8 cellular contexts compared by ENCODE assay signal in the genomic region with DNA sequence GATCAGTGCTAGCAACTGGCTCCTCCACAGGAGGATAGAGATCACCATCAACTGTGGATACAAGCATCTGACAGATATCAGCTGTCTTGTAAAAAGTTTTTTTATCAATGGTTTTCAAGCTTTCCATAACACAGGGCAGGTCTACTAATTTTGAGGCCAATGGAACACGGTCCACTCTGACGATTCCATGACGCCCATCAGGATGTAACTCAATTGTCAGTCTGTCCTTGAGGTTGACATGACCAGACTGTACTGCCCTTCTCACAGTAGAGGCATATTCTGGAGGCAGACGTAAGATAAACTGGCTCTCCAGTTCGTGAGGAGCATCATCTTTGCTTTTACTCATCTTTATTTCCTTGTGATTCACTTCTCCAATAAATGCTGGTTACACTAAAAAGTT. TPM values are rescaled to one million over a fixed set of nuclear protein-coding genes. Genes with fewer than 3 reads are reported as not detected.
A peak's percentile ranks its signal among the peaks of the same experiment; 100 is the strongest.
DNase-seq lines count a peak whose midpoint lies in the region; ATAC-seq, FAIRE-seq and TF ChIP-seq lines count a peak whose summit lies in the region.

No MANE protein-coding gene starts in this region.

- H3K27ac ChIP-seq in Panc1 (ENCODE audit: low read length) (peak overlapping the region; percentile 96), pancreas (peak overlapping the region in 2 of 4 donors; percentile 85 to 91)

- 70 to 73% methylated on average over 5 of the region's 5 CpGs for WGBS in pancreas, 2 donors

- H3K4me1 ChIP-seq in Caco-2 (peaks cover 5% of the 10 kb centered on the region; the same call in 1 of the 2 replicates), Panc1 (ENCODE audit: control insufficient read depth, insufficient read depth, low read length) (no peaks in the 10 kb centered on the region), pancreas (no peaks in the 10 kb centered on the region)

- H3K36me3 ChIP-seq in Caco-2 (ENCODE audit: control insufficient read depth, insufficient read depth, low read length) (peaks cover 6% of the 10 kb centered on the region; the same call in 1 of the 2 replicates), Panc1 (ENCODE audit: control insufficient read depth, insufficient read depth, low read length) (peaks cover 2% of the 10 kb centered on the region), pancreas (peaks cover 0 to 16% (median 0%) of the 10 kb centered on the region in 3 donors)

- no peaks in the 10 kb centered on the region for H3K27me3 ChIP-seq in Caco-2 (replicated peaks; ENCODE audit: control insufficient read depth, insufficient read depth, low read length)
- no peaks in the 10 kb centered on the region for H3K27me3 ChIP-seq in Panc1 (ENCODE audit: control insufficient read depth, insufficient read depth, low read length)
- H3K27me3 ChIP-seq in pancreas: no peaks in the 10 kb centered on the region

- ATAC-seq in Panc1 (no peak), pancreas (no peak), GM21786 (IDR thresholded peaks at IDR 0.05; ENCODE audit: unreplicated experiment) (no peak), GM19351 (IDR thresholded peaks at IDR 0.05; ENCODE audit: unreplicated experiment) (no peak)

- peak overlapping the region; percentile 95 for H3K4me3 ChIP-seq in Caco-2 (ENCODE audit: low read depth, low read length)
- peak overlapping the region; percentile 82 to 91 for H3K4me3 ChIP-seq in Panc1 (ENCODE audit: low read depth in 2 of 2, low read length in 2 of 2)
- peak overlapping the region; percentile 86 for H3K4me3 ChIP-seq in epithelial cell of esophagus (ENCODE audit: low read length)
- peak overlapping the region; percentile 63 to 74 (median 71) for H3K4me3 ChIP-seq in pancreas

- peaks cover 6% of the 10 kb centered on the region for H3K4me1 Mint-ChIP-seq in Caco-2 (ENCODE audit: low read depth, unreplicated experiment)

- peaks cover 61% of the 10 kb centered on the region for H3K36me3 Mint-ChIP-seq in Caco-2 (ENCODE audit: insufficient read depth, unreplicated experiment)

- H3K9me3 Mint-ChIP-seq in Caco-2 (ENCODE audit: unreplicated experiment): peaks cover 35% of the 10 kb centered on the region

- no peak for DNase-seq in Caco-2
- DNase-seq in Panc1 (ENCODE audit: low read depth, low spot score): no peak
- no peak for DNase-seq in epithelial cell of esophagus (ENCODE audit: low read depth)
- DNase-seq in pancreas: no peak
- DNase-seq in urothelium cell line (ENCODE audit: low spot score): no peak
- DNase-seq in AG08396 (ENCODE audit: low spot score): no peak

- in situ Hi-C loops in Panc1 (cut with HindIII; ENCODE audit: low pct_unique_long_range_greater_than_20kb, low sequenced_read_pairs): no loop called here

- POLR2A ChIA-PET in Caco-2 (lab: Charles Lee): interaction anchor here (0.6 to 1.7 kb wide), 6 partner anchors 11 to 299 kb away, joined by 3 to 9 read pairs (median 4); a partner anchor contains a TSS
- POLR2A ChIA-PET in Panc1 (lab: Charles Lee): interaction anchor here (1.4 kb wide), 1 partner anchor 11 kb away, joined by 4 read pairs; a partner anchor contains a TSS

- no peaks in the 10 kb centered on the region for H3K27me3 Mint-ChIP-seq in Caco-2 (ENCODE audit: insufficient read depth, unreplicated experiment)

- H3K9me3 ChIP-seq in Caco-2: peaks cover 22% of the 10 kb centered on the region
- peaks cover 53% of the 10 kb centered on the region for H3K9me3 ChIP-seq in Panc1 (ENCODE audit: control insufficient read depth, insufficient read depth, low read depth, low read length)
- peaks cover 0 to 34% (median 10%) of the 10 kb centered on the region in 4 donors for H3K9me3 ChIP-seq in pancreas

- CTCF ChIA-PET in Caco-2 (lab: Charles Lee): interaction anchor here (0.9 to 1.6 kb wide), 6 partner anchors 50 to 272 kb away, joined by 3 to 13 read pairs (median 4); a partner anchor contains a TSS
- CTCF ChIA-PET in Panc1 (lab: Charles Lee): interaction anchor here (0.8 to 1.4 kb wide), 3 partner anchors 11 to 93 kb away, joined by 3 to 7 read pairs (median 4); a partner anchor contains a TSS

- H3K4me3 Mint-ChIP-seq in Caco-2 (ENCODE audit: unreplicated experiment): peak overlapping the region; percentile 96

- intact Hi-C loops in Caco-2 (cut with micrococcal nuclease; ENCODE audit: unreplicated experiment): loop anchor here (1.0 to 5.0 kb wide), 2 partner anchors 93 to 205 kb away; a partner anchor contains a TSS
- intact Hi-C loops in Panc1 (cut with micrococcal nuclease; ENCODE audit: unreplicated experiment): loop anchor here (10.0 kb wide), 1 partner anchor 55 kb away; no protein-coding TSS in a partner anchor
- intact Hi-C loops in pancreas (cut with DNase I): no loop called here

- no TSS peak for BruUV-seq in Caco-2 (replicated peaks; lab: Mats Ljungman, UMichigan)
- no TSS peak for BruUV-seq in Panc1 (replicated peaks; lab: Mats Ljungman, UMichigan)

- peak overlapping the region; percentile 100 for H3K27ac Mint-ChIP-seq in Caco-2 (ENCODE audit: unreplicated experiment)

- FAIRE-seq in pancreas (lab: Jason Lieb, UNC): no peak
- no peak for FAIRE-seq in urothelium cell line (lab: Jason Lieb, UNC)

- no peak for TF ChIP-seq CTCF in Caco-2 (IDR thresholded peaks at IDR 0.05; ENCODE audit: insufficient read depth in 1 of 2, low read depth in 1 of 2, low read length in 1 of 2, severe bottlenecking in 1 of 2, unreplicated experiment in 1 of 2)
- no peak for TF ChIP-seq CTCF in Panc1 (IDR thresholded peaks at IDR 0.05)
- no peak for TF ChIP-seq CTCF in epithelial cell of esophagus (IDR thresholded peaks at IDR 0.05; ENCODE audit: insufficient read depth, low read depth, low read length, missing control alignments)
- TF ChIP-seq CTCF in pancreas (IDR thresholded peaks at IDR 0.05): no peak

RNA-seq across cellular contexts. Expression of a gene that starts 0.9 kb away (rescaled TPM):
- total RNA-seq in Caco-2 (2022) (77.2 and 78.7 TPM in 2 replicates), Panc1 (2021; ENCODE audit: unreplicated experiment) (71.0 TPM), pancreas (10 to 100 TPM; 17.7 to 40.2 (median 22.7) TPM)
- 70.7 TPM for polyA plus RNA-seq in Panc1 (2012; ENCODE audit: insufficient read length)
- 10 to 100 TPM; 16.6 to 47.4 TPM for polyA plus RNA-seq in pancreas

RNA-seq across cellular contexts. Expression of a gene that starts 10.6 kb away (rescaled TPM):
- 0.64 and 1.1 TPM in 2 replicates for total RNA-seq in Caco-2 (2022)
- 0.92 TPM for total RNA-seq in Panc1 (2021; ENCODE audit: unreplicated experiment)
- 0.99 TPM for polyA plus RNA-seq in Panc1 (2012; ENCODE audit: insufficient read length)
- total RNA-seq in pancreas: under 1 TPM; 0.22 to 0.67 (median 0.40) TPM
- under 1 TPM; 0.19 to 0.33 TPM for polyA plus RNA-seq in pancreas

RNA-seq across cellular contexts. Expression of a gene that starts 15.8 kb away (rescaled TPM):
- total RNA-seq in Caco-2 (2022): 0.64 and 0.67 TPM in 2 replicates
- 0.28 TPM for total RNA-seq in Panc1 (2021; ENCODE audit: unreplicated experiment)
- polyA plus RNA-seq in Panc1 (2012; ENCODE audit: insufficient read length): not detected
- under 1 TPM in 5 of 6 donors, not detected in 1; 0.14 to 0.69 (median 0.19) TPM for total RNA-seq in pancreas
- polyA plus RNA-seq in pancreas: under 1 TPM in 1 of 2 donors, not detected in 1; 0.30 TPM

RNA-seq across cellular contexts. Expression of a gene that starts 18.9 kb away (rescaled TPM):
- total RNA-seq in Caco-2 (2022) (0.20 and 0.23 TPM in 2 replicates), Panc1 (2021; ENCODE audit: unreplicated experiment) (0.05 TPM), pancreas (1 to 10 TPM in 5 of 6 donors, under 1 TPM in 1; 0.75 to 2.1 (median 1.5) TPM)
- 0.10 TPM for polyA plus RNA-seq in Panc1 (2012; ENCODE audit: insufficient read length)
- polyA plus RNA-seq in pancreas: under 1 TPM; 0.46 to 0.94 TPM

RNA-seq across cellular contexts. Expression of a gene that starts 23.9 kb away (rescaled TPM):
- total RNA-seq in Caco-2 (2022) (0.11 TPM in 1 of 2 replicates, not detected in the other), Panc1 (2021; ENCODE audit: unreplicated experiment) (not detected), pancreas (1 to 10 TPM in 5 of 6 donors, under 1 TPM in 1; 0.98 to 2.4 (median 1.7) TPM)
- not detected for polyA plus RNA-seq in Panc1 (2012; ENCODE audit: insufficient read length)
- polyA plus RNA-seq in pancreas: under 1 TPM; 0.52 to 0.87 TPM

Comparison
In these comparisons a context has a peak if more than half of its experiments do, and no peak if none do; other contexts are left out.
1. intact Hi-C loops: an anchor here in Caco-2 (1.0 to 5.0 kb wide) and Panc1 (10.0 kb wide); none called in pancreas.